ENCODE assay signal across 22 cellular contexts in genomic region chr18:33123852-33124251, GRCh38.
DNase-seq lines count a peak whose midpoint lies in the region; ATAC-seq and TF ChIP-seq lines count a peak whose summit lies in the region.
"Had no signal": no experiment of that assay in that cellular context is flagged by ENCODE, and none has a peak within 500 bp of the region (broad histone marks: within the 10 kb centered on the region; RNA-seq: fewer than 3 reads in every experiment).

No MANE protein-coding gene starts in this region.

- no peak overlapping the region for H2AFZ ChIP-seq in GM23248
- H2AFZ ChIP-seq: hepatocyte had no signal

- no peaks in the 10 kb centered on the region for H3K9me2 ChIP-seq in GM23248 (ENCODE audit: insufficient read depth)

- DNase-seq in DMS79 treated with DMSO at 0.1 percent for 48 hours (lab: John Stamatoyannopoulos, UW) (peak; percentile 38), NCI-H146 (lab: John Stamatoyannopoulos, UW) (peak; percentile 87), NCI-H345 treated with DMSO at 0.1 percent for 48 hours (lab: John Stamatoyannopoulos, UW; ENCODE audit: unreplicated experiment) (peak; percentile 87), glutamatergic neuron (no peak), GM23248 (no peak), midbrain (lab: John Stamatoyannopoulos, UW) (no peak)
- DNase-seq in stimulated activated CD4-positive, alpha-beta T cell treated with anti-CD3 and anti-CD28 coated beads, Interleukin-4, amount 100 ng/mL, for 4 hours = no peak
- DNase-seq: activated CD8-positive, alpha-beta T cell treated with anti-CD3 and anti-CD28 coated beads for 36 hours; activated naive CD4-positive, alpha-beta T cell treated with anti-CD3 and anti-CD28 coated beads, Interleukin-2, amount 50 U/mL, for 16 hours; activated T-cell treated with anti-CD3 and anti-CD28 coated beads, Interleukin-2, amount 50 U/mL, for 4 hours; CD8-positive, alpha-beta T cell; colonic mucosa; HFFc6; islet precursor cell; naive B cell; pancreas; stimulated activated CD4-positive, alpha-beta T cell treated with anti-CD3 and anti-CD28 coated beads, Interleukin-2, amount 100 ng/mL, for 48 hours had no signal

- TF ChIP-seq CTCF in glutamatergic neuron (IDR thresholded peaks at IDR 0.05; ENCODE audit: partially characterized antibody, unreplicated experiment) = no peak

- H3K4me3 Mint-ChIP-seq in glutamatergic neuron (ENCODE audit: unreplicated experiment) = peak overlapping the region; percentile 16
- H3K4me3 Mint-ChIP-seq: activated CD8-positive, alpha-beta T cell treated with anti-CD3 and anti-CD28 coated beads for 36 hours; activated T-cell treated with anti-CD3 and anti-CD28 coated beads, Interleukin-2, amount 50 U/mL, for 4 hours; CD8-positive, alpha-beta T cell; HFFc6; naive B cell; T-helper 1 cell treated with Interleukin-12 subunit alpha and Interleukin-12 subunit beta and Interleukin-4 antibody, amounts not matched to agents 30 μg/mL and 1 μg/mL, for 36 hours; WTC11 had no signal

- no peak overlapping the region for H3K9ac ChIP-seq in GM23248

- no peaks in the 10 kb centered on the region for H3F3A ChIP-seq in GM23248 (ENCODE audit: insufficient read depth)

- no peak overlapping the region for H3K4me3 ChIP-seq in GM23248
- H3K4me3 ChIP-seq: colonic mucosa, hepatocyte, K562, pancreas had no signal

- no peaks in the 10 kb centered on the region for H3K4me1 ChIP-seq in GM23248 (ENCODE audit: insufficient read depth)
- H3K4me1 ChIP-seq: colonic mucosa, pancreas had no signal

- H3K9me3 Mint-ChIP-seq in glutamatergic neuron (ENCODE audit: unreplicated experiment) = no peaks in the 10 kb centered on the region
- H3K9me3 Mint-ChIP-seq: activated T-cell treated with anti-CD3 and anti-CD28 coated beads, Interleukin-2, amount 50 U/mL, for 4 hours; naive B cell; T-helper 1 cell treated with Interleukin-12 subunit alpha and Interleukin-12 subunit beta and Interleukin-4 antibody, amounts not matched to agents 30 μg/mL and 1 μg/mL, for 36 hours; WTC11 had no signal

- in situ Hi-C loops in GM23248 (cut with MboI) = no loop called here

- no peaks in the 10 kb centered on the region for H4K20me1 ChIP-seq in GM23248 (ENCODE audit: insufficient read depth)

- H3K4me2 ChIP-seq in GM23248 (ENCODE audit: unreplicated experiment) = no peak overlapping the region
- H3K4me2 ChIP-seq: hepatocyte had no signal

- ATAC-seq in HG02884 (IDR thresholded peaks at IDR 0.05; ENCODE audit: unreplicated experiment) = no peak
- ATAC-seq: activated CD8-positive, alpha-beta T cell treated with anti-CD3 and anti-CD28 coated beads for 36 hours; activated T-cell treated with anti-CD3 and anti-CD28 coated beads, Interleukin-2, amount 50 U/mL, for 4 hours; CD8-positive, alpha-beta T cell; K562; WTC11 had no signal

- H3K36me3 ChIP-seq in GM23248 (ENCODE audit: low read depth) = no peaks in the 10 kb centered on the region
- H3K36me3 ChIP-seq: colonic mucosa, pancreas had no signal

- no peaks in the 10 kb centered on the region for H3K9me3 ChIP-seq in GM23248 (ENCODE audit: low read depth)
- H3K9me3 ChIP-seq: colonic mucosa, pancreas had no signal

- no peak overlapping the region for H3K27ac ChIP-seq in GM23248
- H3K27ac ChIP-seq: colonic mucosa, hepatocyte, pancreas had no signal

- no peaks in the 10 kb centered on the region for H3K27me3 ChIP-seq in GM23248 (replicated peaks; ENCODE audit: insufficient read depth)
- H3K27me3 ChIP-seq: colonic mucosa, hepatocyte, pancreas had no signal

- no peaks in the 10 kb centered on the region for H3K79me2 ChIP-seq in GM23248 (ENCODE audit: insufficient read depth)
- H3K79me2 ChIP-seq: hepatocyte had no signal

- WGBS in GM23248 (ENCODE audit: low coverage in 1 of 2, low lambda C conversion rate in 2 of 2, missing lambda C conversion rate in 2 of 2), 2 experiments = 3 to 10% methylated on average over 5 of the region's 5 CpGs

- no peaks in the 10 kb centered on the region for H3K36me3 Mint-ChIP-seq in glutamatergic neuron (ENCODE audit: unreplicated experiment)
- H3K36me3 Mint-ChIP-seq: CD8-positive, alpha-beta T cell; naive B cell; WTC11 had no signal

- no peaks in the 10 kb centered on the region for H3K27me3 Mint-ChIP-seq in glutamatergic neuron (ENCODE audit: unreplicated experiment)
- H3K27me3 Mint-ChIP-seq: activated CD8-positive, alpha-beta T cell treated with anti-CD3 and anti-CD28 coated beads for 36 hours; naive B cell had no signal

- peak overlapping the region; percentile 79 for H3K27ac Mint-ChIP-seq in glutamatergic neuron (ENCODE audit: unreplicated experiment)
- H3K27ac Mint-ChIP-seq: activated CD8-positive, alpha-beta T cell treated with anti-CD3 and anti-CD28 coated beads for 36 hours; CD8-positive, alpha-beta T cell; HFFc6; T-helper 1 cell treated with Interleukin-12 subunit alpha and Interleukin-12 subunit beta and Interleukin-4 antibody, amounts not matched to agents 30 μg/mL and 1 μg/mL, for 36 hours; WTC11 had no signal

- H3K4me1 Mint-ChIP-seq in glutamatergic neuron (ENCODE audit: low read depth, unreplicated experiment) = peaks cover 6% of the 10 kb centered on the region
- H3K4me1 Mint-ChIP-seq: naive B cell, WTC11 had no signal

Comparison
In these comparisons a context has a peak if more than half of its experiments do, and no peak if none do; other contexts are left out.
1. DNase-seq: peak in DMS79 treated with DMSO at 0.1 percent for 48 hours (single experiment), NCI-H146 (single experiment) and NCI-H345 treated with DMSO at 0.1 percent for 48 hours (single experiment); none in glutamatergic neuron (single experiment), stimulated activated CD4-positive, alpha-beta T cell treated with anti-CD3 and anti-CD28 coated beads, Interleukin-4, amount 100 ng/mL, for 4 hours (0 of 2), GM23248 (single experiment) and midbrain (single experiment).